12 cellular contexts compared by ENCODE assay signal in genomic region chr6:163745566-163746400, GRCh38.
DNase-seq lines count a peak whose midpoint lies in the region; ATAC-seq, FAIRE-seq and TF ChIP-seq lines count a peak whose summit lies in the region.
"Had no signal": no experiment of that assay in that cellular context is flagged by ENCODE, and none has a peak within 500 bp of the region (broad histone marks: within the 10 kb centered on the region; RNA-seq: fewer than 3 reads in every experiment).

No MANE protein-coding gene starts in this region.

- H3K36me3 ChIP-seq in H1 (ENCODE audit: control insufficient read depth in 2 of 4, insufficient read depth in 4 of 4, low read length in 3 of 4) (no peaks in the 10 kb centered on the region), left lung (no peaks in the 10 kb centered on the region)
- H3K36me3 ChIP-seq in CD4-positive, alpha-beta memory T cell (ENCODE audit: insufficient read depth, low read length): no peaks in the 10 kb centered on the region
- H3K36me3 ChIP-seq: BLaER1, neutrophil had no signal

- peaks cover 0 to 3% (median 0%) of the 10 kb centered on the region in 8 donors for H3K9me3 Mint-ChIP-seq in CD4-positive, alpha-beta memory T cell

- no peak overlapping the region for H3K14ac ChIP-seq in H1 (ENCODE audit: insufficient read length)

- peaks cover 0 to 13% (median 4%) of the 10 kb centered on the region in 4 donors for H3K4me1 Mint-ChIP-seq in CD4-positive, alpha-beta memory T cell

- intact Hi-C loops in left lung (cut with DNase I): no loop called here
- intact Hi-C loops in posterior cingulate gyrus (cut with DNase I): no loop called here
- intact Hi-C loops in CD4-positive, alpha-beta memory T cell (cut with micrococcal nuclease): no loop called here

- WGBS in H1 (ENCODE audit: extremely low coverage in 1 of 2, insufficient coverage in 1 of 2, insufficient read length in 1 of 2, insufficient replicate concordance in 2 of 2, low coverage in 1 of 2, low lambda C conversion rate in 2 of 2, missing lambda C conversion rate in 1 of 2), 2 experiments: 94% methylated on average over 8 of the region's 9 CpGs; no CpG with 5 or more reads in 1 of the 2 experiments

- no peak for TF ChIP-seq POLR2A in H1 (IDR thresholded peaks at IDR 0.05; ENCODE audit: control extremely low read depth in 1 of 2, low read depth in 2 of 2, low read length in 2 of 2)

- H3K4me3 ChIP-seq in AG04449 (ENCODE audit: low read depth, low read length) (no peak overlapping the region), H1 (ENCODE audit: extremely low read depth in 1 of 4, insufficient read depth in 2 of 4, low read depth in 3 of 4, low read length in 4 of 4) (no peak overlapping the region), left lung (no peak overlapping the region)
- no peak overlapping the region for H3K4me3 ChIP-seq in CD4-positive, alpha-beta memory T cell (ENCODE audit: low read length in 2 of 2)
- H3K4me3 ChIP-seq: BLaER1 had no signal

- no peak overlapping the region for H4K5ac ChIP-seq in H1 (ENCODE audit: insufficient read length, low read depth, low read length)

- TF ChIP-seq EP300 in H1 (IDR thresholded peaks at IDR 0.05; ENCODE audit: borderline replicate concordance in 1 of 2, low read depth in 2 of 2, low read length in 2 of 2): no peak

- H4K20me1 ChIP-seq in H1 (replicated peaks in 1 of 2; ENCODE audit: control insufficient read depth in 1 of 2, insufficient read depth in 2 of 2, low read length in 2 of 2): no peaks in the 10 kb centered on the region

- H2AFZ ChIP-seq in H1 (ENCODE audit: low read length): no peak overlapping the region

- no peak overlapping the region for H2AK5ac ChIP-seq in H1 (ENCODE audit: low read depth, low read length)

- H3K4ac ChIP-seq in H1 (replicated peaks; ENCODE audit: insufficient read length, low read depth, low read length): no peak overlapping the region

- H3K4me3 Mint-ChIP-seq in CD4-positive, alpha-beta memory T cell: no peak overlapping the region

- POLR2A ChIA-PET in AG04449 (lab: Yijun Ruan, JAX) (interaction anchor here (0.9 kb wide), 1 partner anchor 13 kb away, joined by 3 read pairs; no protein-coding TSS in a partner anchor), H1 (lab: Charles Lee; ENCODE audit: partially characterized antibody) (no interaction called here)
- POLR2A ChIA-PET in CD4-positive, alpha-beta memory T cell (lab: Charles Lee; ENCODE audit: partially characterized antibody): no interaction called here

- H2BK5ac ChIP-seq in H1 (ENCODE audit: low read depth, low read length): no peak overlapping the region

- H3K27ac Mint-ChIP-seq in CD4-positive, alpha-beta memory T cell: no peak overlapping the region

- no peak overlapping the region for H3K9ac ChIP-seq in H1 (replicated peaks in 1 of 4; ENCODE audit: extremely low read depth in 1 of 4, low read depth in 3 of 4, low read length in 3 of 4)
- H3K9ac ChIP-seq: BLaER1 had no signal

- no peak overlapping the region for H3K18ac ChIP-seq in H1 (ENCODE audit: extremely low read depth, low read length)

- ATAC-seq in left lung (peak; percentile 47), omental fat pad (ENCODE audit: low FRiP score) (no peak), GM19395 (IDR thresholded peaks at IDR 0.05; ENCODE audit: unreplicated experiment) (no peak)

- H3K4me2 ChIP-seq in H1 (ENCODE audit: insufficient read depth in 1 of 2, low read depth in 2 of 2, low read length in 2 of 2): no peak overlapping the region
- H3K4me2 ChIP-seq: BLaER1 had no signal

- H3K23me2 ChIP-seq in H1 (ENCODE audit: low read depth, low read length): no peaks in the 10 kb centered on the region

- H3K27me3 Mint-ChIP-seq in CD4-positive, alpha-beta memory T cell: peaks cover 6 to 17% of the 10 kb centered on the region in 2 donors

- no peak overlapping the region for H4K91ac ChIP-seq in H1 (replicated peaks; ENCODE audit: insufficient read length, low read length)

- no peak overlapping the region for H2BK120ac ChIP-seq in H1 (replicated peaks; ENCODE audit: low read depth, low read length)

- no peak overlapping the region for H2BK12ac ChIP-seq in H1 (ENCODE audit: low read depth, low read length)

- FAIRE-seq in H1 (lab: Jason Lieb, UNC): no peak

- no peaks in the 10 kb centered on the region for H3K9me3 ChIP-seq in H1 (ENCODE audit: insufficient read depth in 2 of 2, low read depth in 1 of 2, low read length in 1 of 2)
- no peaks in the 10 kb centered on the region for H3K9me3 ChIP-seq in left lung
- no peaks in the 10 kb centered on the region for H3K9me3 ChIP-seq in CD4-positive, alpha-beta memory T cell (ENCODE audit: control insufficient read depth in 1 of 2, low read length in 2 of 2)
- H3K9me3 ChIP-seq: neutrophil had no signal

- no peaks in the 10 kb centered on the region for H3K79me1 ChIP-seq in H1 (ENCODE audit: low read depth, low read length)

- H3K23ac ChIP-seq in H1 (ENCODE audit: insufficient read length): no peak overlapping the region

- no peak overlapping the region for H4K8ac ChIP-seq in H1 (ENCODE audit: extremely low read depth, insufficient read depth, low read length)

- H3K56ac ChIP-seq in H1 (replicated peaks; ENCODE audit: insufficient read length, low read depth, low read length): no peak overlapping the region

- peak; percentile 84 for DNase-seq in AG04449 (ENCODE audit: low read depth, low spot score)
- DNase-seq in M059J (ENCODE audit: low read depth): peak; percentile 94
- DNase-seq in H1 (ENCODE audit: low read depth in 1 of 2, low spot score in 2 of 2): peak in 1 of 2 experiments; percentile 44
- DNase-seq in left lung: no peak
- no peak for DNase-seq in posterior cingulate gyrus
- DNase-seq in omental fat pad (ENCODE audit: low spot score): no peak
- no peak for DNase-seq in CD4-positive, alpha-beta memory T cell
- DNase-seq: activated CD4-positive, alpha-beta T cell treated with anti-CD3 and anti-CD28 coated beads, Interleukin-2, amount 50 U/mL, for 4 hours; NCI-H526 treated with DMSO at 0.1 percent for 48 hours had no signal

- H3K27ac ChIP-seq in H1 (ENCODE audit: low read depth, low read length): no peak overlapping the region
- H3K27ac ChIP-seq in left lung: no peak overlapping the region
- H3K27ac ChIP-seq in CD4-positive, alpha-beta memory T cell (ENCODE audit: low read depth, low read length): no peak overlapping the region
- H3K27ac ChIP-seq: BLaER1, neutrophil had no signal

- TF ChIP-seq CTCF in AG04449 (IDR thresholded peaks at IDR 0.05; ENCODE audit: insufficient read depth, low read length, missing control alignments) (no peak), H1 (IDR thresholded peaks at IDR 0.05; ENCODE audit: control extremely low read depth in 1 of 3, insufficient read depth in 1 of 3, low read depth in 1 of 3, low read length in 3 of 3) (no peak), left lung (IDR thresholded peaks at IDR 0.05) (no peak), omental fat pad (IDR thresholded peaks at IDR 0.05) (no peak)

- H3K36me3 Mint-ChIP-seq in CD4-positive, alpha-beta memory T cell: no peaks in the 10 kb centered on the region

- no peak overlapping the region for H2BK15ac ChIP-seq in H1 (ENCODE audit: low read length)

- no peaks in the 10 kb centered on the region; a peak in 2 of 7 replicates for H3K4me1 ChIP-seq in H1 (replicated peaks in 1 of 4; ENCODE audit: control insufficient read depth in 3 of 4, insufficient read depth in 4 of 4, low read length in 3 of 4)
- H3K4me1 ChIP-seq in left lung: no peaks in the 10 kb centered on the region
- no peaks in the 10 kb centered on the region for H3K4me1 ChIP-seq in CD4-positive, alpha-beta memory T cell (ENCODE audit: insufficient read depth, low read length)

- H3K27me3 ChIP-seq in H1 (replicated peaks in 1 of 4; ENCODE audit: control insufficient read depth in 3 of 4, extremely low read depth in 1 of 4, insufficient read depth in 3 of 4, low read length in 3 of 4) (no peaks in the 10 kb centered on the region; a peak in 1 of 7 replicates), left lung (no peaks in the 10 kb centered on the region)
- no peaks in the 10 kb centered on the region for H3K27me3 ChIP-seq in CD4-positive, alpha-beta memory T cell (ENCODE audit: insufficient read depth, low read length)

- TF ChIP-seq RAD21 in H1 (IDR thresholded peaks at IDR 0.05 in 1 of 2, conservative IDR thresholded peaks at IDR 0.05 in 1 of 2; ENCODE audit: low read depth in 2 of 2, low read length in 2 of 2): no peak

- no peaks in the 10 kb centered on the region for H3K79me2 ChIP-seq in H1 (ENCODE audit: control insufficient read depth in 1 of 2, insufficient read depth in 2 of 2, low read length in 2 of 2)

- CTCF ChIA-PET in AG04449 (lab: Yijun Ruan, JAX): interaction anchor here (0.7 kb wide), 1 partner anchor 338 kb away, joined by 3 read pairs; no protein-coding TSS in a partner anchor
- CTCF ChIA-PET in H1 (lab: Charles Lee; ENCODE audit: partially characterized antibody): interaction anchor here (0.5 to 0.8 kb wide), 3 partner anchors 20 to 1641 kb away, joined by 3 to 4 read pairs (median 3); no protein-coding TSS in a partner anchor
- CTCF ChIA-PET in CD4-positive, alpha-beta memory T cell (lab: Charles Lee; ENCODE audit: partially characterized antibody): no interaction called here

- no peak overlapping the region for H2BK20ac ChIP-seq in H1 (ENCODE audit: low read length)

TF ChIP-seq in H1, 55 proteins besides CTCF, POLR2A, EP300 and RAD21:
- TF ChIP-seq TEAD4 (IDR thresholded peaks at IDR 0.05; ENCODE audit: low read depth, low read length) (peak; percentile 47; the same call in 1 of the 2 replicates), PHF8 (conservative IDR thresholded peaks at IDR 0.05; ENCODE audit: low read depth, low read length) (no peak)

Comparison
In these comparisons a context has a peak if more than half of its experiments do, and no peak if none do; other contexts are left out.
1. DNase-seq: peak in AG04449 (single experiment) and M059J (single experiment); none in left lung (0 of 2), posterior cingulate gyrus (0 of 10), omental fat pad (single experiment) and CD4-positive, alpha-beta memory T cell (0 of 5).